19 cellular contexts compared by ENCODE assay signal in the genomic region with DNA sequence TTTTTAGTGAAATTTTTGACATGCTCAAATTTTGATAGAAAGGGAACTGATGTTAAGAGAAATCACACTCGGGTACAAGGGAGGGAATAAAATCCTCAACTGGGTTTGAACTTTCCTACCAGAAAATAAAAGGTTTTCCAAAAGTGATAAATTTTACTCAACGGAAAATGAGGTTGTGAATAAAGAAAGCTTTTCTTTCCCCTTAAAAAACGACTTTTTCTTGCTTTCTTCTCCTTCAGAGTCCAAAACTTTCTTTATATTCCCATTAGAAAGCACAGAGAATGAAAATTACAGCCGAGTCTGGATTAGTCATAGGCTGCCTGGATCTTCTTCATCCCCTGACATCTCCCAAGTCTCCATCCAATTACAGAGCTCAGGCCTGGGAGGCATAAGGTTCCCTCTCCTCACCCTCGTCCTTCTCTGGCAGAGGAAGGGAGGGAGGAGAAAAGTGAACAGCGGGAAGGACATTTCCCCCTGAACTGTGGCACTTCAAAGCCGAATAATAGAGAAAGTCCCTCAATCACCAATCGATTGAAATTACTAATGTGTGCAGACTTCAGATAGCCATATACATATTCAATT. TPM values are rescaled to one million over a fixed set of nuclear protein-coding genes. Genes with fewer than 3 reads are reported as not detected.
DNase-seq lines count a peak whose midpoint lies in the region; ATAC-seq and TF ChIP-seq lines count a peak whose summit lies in the region.
"Had no signal": no experiment of that assay in that cellular context is flagged by ENCODE, and none has a peak within 500 bp of the region (broad histone marks: within the 10 kb centered on the region; RNA-seq: fewer than 3 reads in every experiment).

No MANE protein-coding gene starts in this region.

- 19 to 21% methylated on average over 8 of the region's 8 CpGs for WGBS in GM23248 (ENCODE audit: low coverage in 1 of 2, low lambda C conversion rate in 2 of 2, missing lambda C conversion rate in 2 of 2), 2 experiments
- 64% methylated on average over 8 of the region's 8 CpGs for WGBS in SK-N-SH (ENCODE audit: low lambda C conversion rate)

- H3K4me1 Mint-ChIP-seq in endothelial cell (ENCODE audit: unreplicated experiment) (peaks cover 22% of the 10 kb centered on the region), neural crest cell (peaks cover 32% of the 10 kb centered on the region)

- TF ChIP-seq EP300 in SK-N-SH (IDR thresholded peaks at IDR 0.05; ENCODE audit: borderline replicate concordance in 1 of 2, low read depth in 1 of 2, low read length in 1 of 2): no peak

- no peaks in the 10 kb centered on the region for H4K20me1 ChIP-seq in GM23248 (ENCODE audit: insufficient read depth)
- no peaks in the 10 kb centered on the region for H4K20me1 ChIP-seq in SK-N-SH (ENCODE audit: insufficient read depth)

- H3K4me3 Mint-ChIP-seq in endothelial cell (ENCODE audit: unreplicated experiment) (no peak overlapping the region), neural crest cell (no peak overlapping the region)

- no peak overlapping the region for H3K4me2 ChIP-seq in GM23248 (ENCODE audit: unreplicated experiment)
- no peak overlapping the region for H3K4me2 ChIP-seq in SK-N-SH

- H3K9ac ChIP-seq in GM23248: no peak overlapping the region
- H3K9ac ChIP-seq in SK-N-SH: no peak overlapping the region

- peak; percentile 27 for DNase-seq in GM23248
- DNase-seq in RWPE2 (ENCODE audit: low spot score): no peak
- DNase-seq in endothelial cell (ENCODE audit: low spot score): no peak
- no peak for DNase-seq in neural crest cell (ENCODE audit: low read depth, low spot score)
- no peak for DNase-seq in NCI-H146 (lab: John Stamatoyannopoulos, UW)
- no peak for DNase-seq in CD1c-positive myeloid dendritic cell (ENCODE audit: extremely low spot score)
- no peak for DNase-seq in SK-N-SH
- DNase-seq: C1 segment of cervical spinal cord, COR-L47, DMS53, KG1, MG63, NCI-H1105, NCI-H187, NCI-H446 treated with DMSO at 0.1 percent for 48 hours, NCI-H774, SHP77 had no signal

- H3K4me1 ChIP-seq in GM23248 (ENCODE audit: insufficient read depth) (peaks cover 4% of the 10 kb centered on the region; the same call in 1 of the 2 replicates), RWPE2 (ENCODE audit: insufficient read depth, poor library complexity, severe bottlenecking) (peaks cover 24% of the 10 kb centered on the region), SK-N-SH (ENCODE audit: control insufficient read depth in 1 of 2, insufficient read depth in 2 of 2, low read depth in 1 of 2, low read length in 1 of 2) (no peaks in the 10 kb centered on the region; a peak in 1 of 4 replicates)

- H3K27me3 ChIP-seq in GM23248 (replicated peaks; ENCODE audit: insufficient read depth): no peaks in the 10 kb centered on the region
- H3K27me3 ChIP-seq in RWPE2 (ENCODE audit: insufficient read depth, poor library complexity, severe bottlenecking): no peaks in the 10 kb centered on the region
- no peaks in the 10 kb centered on the region for H3K27me3 ChIP-seq in SK-N-SH (ENCODE audit: insufficient read depth)
- H3K27me3 ChIP-seq: MG63 had no signal

- H3K9me3 Mint-ChIP-seq in endothelial cell (ENCODE audit: unreplicated experiment): no peaks in the 10 kb centered on the region
- peaks cover 7% of the 10 kb centered on the region for H3K9me3 Mint-ChIP-seq in neural crest cell

- in situ Hi-C loops in GM23248 (cut with MboI): no loop called here

- ATAC-seq in RWPE2 (ENCODE audit: low read depth): no peak
- ATAC-seq in GM19452 (IDR thresholded peaks at IDR 0.05; ENCODE audit: unreplicated experiment): no peak
- ATAC-seq: Panc1 had no signal

- no peak for TF ChIP-seq RAD21 in SK-N-SH (IDR thresholded peaks at IDR 0.05; ENCODE audit: low read length)

- H3K4me3 ChIP-seq in GM23248 (no peak overlapping the region), RWPE2 (ENCODE audit: severe bottlenecking) (no peak overlapping the region), SK-N-SH (ENCODE audit: low read depth in 2 of 2, low read length in 1 of 2) (no peak overlapping the region)
- H3K4me3 ChIP-seq: MG63 had no signal

- H3K9me2 ChIP-seq in GM23248 (ENCODE audit: insufficient read depth) (no peaks in the 10 kb centered on the region), SK-N-SH (no peaks in the 10 kb centered on the region)

- H3K27me3 Mint-ChIP-seq in endothelial cell (ENCODE audit: unreplicated experiment) (peaks cover 2% of the 10 kb centered on the region), neural crest cell (ENCODE audit: low read depth) (no peaks in the 10 kb centered on the region)

- CTCF ChIA-PET in SK-N-SH (lab: Yijun Ruan, JAX): no interaction called here

- POLR2A ChIA-PET in SK-N-SH (lab: Yijun Ruan, JAX): no interaction called here

- H3K27ac Mint-ChIP-seq in endothelial cell (ENCODE audit: unreplicated experiment) (peak overlapping the region; percentile 54), neural crest cell (ENCODE audit: unreplicated experiment) (peak overlapping the region; percentile 79)

- peaks cover 5% of the 10 kb centered on the region for H3K36me3 Mint-ChIP-seq in endothelial cell (ENCODE audit: low read depth, unreplicated experiment)
- no peaks in the 10 kb centered on the region for H3K36me3 Mint-ChIP-seq in neural crest cell (ENCODE audit: low read depth)

- no peaks in the 10 kb centered on the region for H3K9me3 ChIP-seq in GM23248 (ENCODE audit: low read depth)
- H3K9me3 ChIP-seq in RWPE2 (ENCODE audit: severe bottlenecking): no peaks in the 10 kb centered on the region
- no peaks in the 10 kb centered on the region for H3K9me3 ChIP-seq in SK-N-SH
- H3K9me3 ChIP-seq: MG63 had no signal

- TF ChIP-seq CTCF in RWPE2 (IDR thresholded peaks at IDR 0.05; ENCODE audit: poor library complexity, severe bottlenecking) (no peak), endothelial cell (IDR thresholded peaks at IDR 0.05; ENCODE audit: unreplicated experiment) (no peak), neural crest cell (conservative IDR thresholded peaks at IDR 0.05) (no peak), SK-N-SH (IDR thresholded peaks at IDR 0.05) (no peak)

- H3F3A ChIP-seq in GM23248 (ENCODE audit: insufficient read depth): 0 out of 2 replicates have a peak, but pooled peaks cover under 1% of the 10 kb centered on the region
- H3F3A ChIP-seq in SK-N-SH (replicated peaks; ENCODE audit: insufficient read depth): no peaks in the 10 kb centered on the region

- H3K79me2 ChIP-seq in GM23248 (ENCODE audit: insufficient read depth) (no peaks in the 10 kb centered on the region), SK-N-SH (ENCODE audit: insufficient read depth) (no peaks in the 10 kb centered on the region)

- H2AFZ ChIP-seq in GM23248 (peak overlapping the region; percentile 31; the same call in 1 of the 2 replicates), SK-N-SH (ENCODE audit: low read depth) (no peak overlapping the region)

- H3K36me3 ChIP-seq in GM23248 (ENCODE audit: low read depth): no peaks in the 10 kb centered on the region
- no peaks in the 10 kb centered on the region for H3K36me3 ChIP-seq in RWPE2 (ENCODE audit: low read depth)
- H3K36me3 ChIP-seq in SK-N-SH (replicated peaks in 1 of 2; ENCODE audit: control insufficient read depth in 1 of 2, insufficient read depth in 2 of 2, low read length in 1 of 2): no peaks in the 10 kb centered on the region
- H3K36me3 ChIP-seq: MG63 had no signal

- no peak overlapping the region for H3K27ac ChIP-seq in GM23248
- H3K27ac ChIP-seq in RWPE2 (ENCODE audit: poor library complexity, severe bottlenecking): peak overlapping the region; percentile 79
- H3K27ac ChIP-seq in SK-N-SH (ENCODE audit: low read depth in 2 of 2, low read length in 1 of 2): no peak overlapping the region

TF ChIP-seq in SK-N-SH, 30 proteins besides CTCF, POLR2A, EP300 and RAD21 (continues in another document):
- TF ChIP-seq, protein P1, sequence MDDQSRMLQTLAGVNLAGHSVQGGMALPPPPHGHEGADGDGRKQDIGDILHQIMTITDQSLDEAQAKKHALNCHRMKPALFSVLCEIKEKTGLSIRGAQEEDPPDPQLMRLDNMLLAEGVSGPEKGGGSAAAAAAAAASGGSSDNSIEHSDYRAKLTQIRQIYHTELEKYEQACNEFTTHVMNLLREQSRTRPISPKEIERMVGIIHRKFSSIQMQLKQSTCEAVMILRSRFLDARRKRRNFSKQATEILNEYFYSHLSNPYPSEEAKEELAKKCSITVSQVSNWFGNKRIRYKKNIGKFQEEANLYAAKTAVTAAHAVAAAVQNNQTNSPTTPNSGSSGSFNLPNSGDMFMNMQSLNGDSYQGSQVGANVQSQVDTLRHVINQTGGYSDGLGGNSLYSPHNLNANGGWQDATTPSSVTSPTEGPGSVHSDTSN (IDR thresholded peaks at IDR 0.05): no peak
- TF ChIP-seq TEAD4 (IDR thresholded peaks at IDR 0.05; ENCODE audit: borderline replicate concordance, insufficient read depth) (no peak), MEF2A (IDR thresholded peaks at IDR 0.05; ENCODE audit: borderline replicate concordance, low read depth) (no peak), FOXM1 (IDR thresholded peaks at IDR 0.05; ENCODE audit: low read depth) (no peak), RCOR1 (IDR thresholded peaks at IDR 0.05; ENCODE audit: low read length) (no peak), SIN3A (IDR thresholded peaks at IDR 0.05; ENCODE audit: borderline replicate concordance, low read depth, low read length) (no peak), YY1 (IDR thresholded peaks at IDR 0.05; ENCODE audit: low read depth) (no peak), FOXJ3 (CRISPR knock-in tag; IDR thresholded peaks at IDR 0.05) (no peak), RXRA (IDR thresholded peaks at IDR 0.05; ENCODE audit: borderline replicate concordance, low read depth) (no peak)
- TF ChIP-seq, protein P2, sequence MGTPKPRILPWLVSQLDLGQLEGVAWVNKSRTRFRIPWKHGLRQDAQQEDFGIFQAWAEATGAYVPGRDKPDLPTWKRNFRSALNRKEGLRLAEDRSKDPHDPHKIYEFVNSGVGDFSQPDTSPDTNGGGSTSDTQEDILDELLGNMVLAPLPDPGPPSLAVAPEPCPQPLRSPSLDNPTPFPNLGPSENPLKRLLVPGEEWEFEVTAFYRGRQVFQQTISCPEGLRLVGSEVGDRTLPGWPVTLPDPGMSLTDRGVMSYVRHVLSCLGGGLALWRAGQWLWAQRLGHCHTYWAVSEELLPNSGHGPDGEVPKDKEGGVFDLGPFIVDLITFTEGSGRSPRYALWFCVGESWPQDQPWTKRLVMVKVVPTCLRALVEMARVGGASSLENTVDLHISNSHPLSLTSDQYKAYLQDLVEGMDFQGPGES (IDR thresholded peaks at IDR 0.05; ENCODE audit: low read depth, low read length): no peak
- TF ChIP-seq, protein P3, sequence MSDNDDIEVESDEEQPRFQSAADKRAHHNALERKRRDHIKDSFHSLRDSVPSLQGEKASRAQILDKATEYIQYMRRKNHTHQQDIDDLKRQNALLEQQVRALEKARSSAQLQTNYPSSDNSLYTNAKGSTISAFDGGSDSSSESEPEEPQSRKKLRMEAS (IDR thresholded peaks at IDR 0.05; ENCODE audit: low read depth): no peak

RNA-seq across cellular contexts. Expression of a gene that starts 28.1 kb away (rescaled TPM):
- total RNA-seq in GM23248 (2014; rRNA removed; shearing (Covaris generic)): 106 and 145 TPM in 2 replicates
- 12.6 and 13.6 TPM in 2 replicates for polyA plus RNA-seq in GM23248 (2016; fragmentation: Nextera tagmentation; extraction: Ambion mirVana)
- total RNA-seq in endothelial cell (ENCODE audit: unreplicated experiment): 326 TPM
- total RNA-seq in neural crest cell: 260 and 267 TPM in 2 replicates
- 51.1 and 67.2 TPM in 2 replicates for polyA plus RNA-seq in SK-N-SH (2012; rRNA removed)
- polyA plus RNA-seq in SK-N-SH (2012; cell fraction: cytosol; rRNA removed): 51.1 and 60.4 TPM in 2 replicates
- 38.2 and 48.8 TPM in 2 replicates for polyA plus RNA-seq in SK-N-SH (2012; cell fraction: nucleus; rRNA removed)
